ENCODE assay signal across 1 cellular context in the genomic region with DNA sequence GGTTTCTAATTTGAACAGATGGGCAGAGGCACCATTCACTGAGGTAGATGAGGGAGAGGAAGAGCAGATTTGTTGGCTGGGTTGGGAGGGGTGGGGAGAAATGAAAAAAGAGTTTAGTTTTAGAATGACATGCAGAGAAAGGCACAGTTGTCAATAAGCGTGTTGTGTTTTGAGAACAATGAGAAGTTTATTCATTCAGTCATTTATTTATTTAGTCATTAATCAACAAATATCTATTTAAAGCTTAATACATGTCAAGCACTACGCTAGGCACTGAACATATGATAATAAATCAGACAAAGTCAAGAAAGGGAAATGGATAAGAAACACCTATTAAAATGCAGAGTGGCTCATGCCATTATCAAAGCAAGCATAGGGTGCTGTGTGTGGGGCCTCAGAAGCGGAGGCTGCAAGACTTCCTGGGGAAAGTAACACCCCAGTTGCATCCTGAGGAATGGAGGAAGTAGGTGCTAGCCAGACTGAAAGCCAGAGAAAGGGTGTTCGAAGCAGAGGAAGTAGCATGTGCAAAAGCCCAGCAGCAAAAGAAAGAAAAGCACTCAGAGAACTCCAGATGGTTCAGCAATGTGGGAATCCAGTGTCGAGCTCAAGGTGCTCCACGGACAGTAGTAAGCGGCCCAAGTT.
TF ChIP-seq lines count a peak whose summit lies in the region.

No MANE protein-coding gene starts in this region.

TF ChIP-seq in K562, 482 proteins besides CTCF, POLR2A, EP300 and RAD21:
- TF ChIP-seq, protein P1, sequence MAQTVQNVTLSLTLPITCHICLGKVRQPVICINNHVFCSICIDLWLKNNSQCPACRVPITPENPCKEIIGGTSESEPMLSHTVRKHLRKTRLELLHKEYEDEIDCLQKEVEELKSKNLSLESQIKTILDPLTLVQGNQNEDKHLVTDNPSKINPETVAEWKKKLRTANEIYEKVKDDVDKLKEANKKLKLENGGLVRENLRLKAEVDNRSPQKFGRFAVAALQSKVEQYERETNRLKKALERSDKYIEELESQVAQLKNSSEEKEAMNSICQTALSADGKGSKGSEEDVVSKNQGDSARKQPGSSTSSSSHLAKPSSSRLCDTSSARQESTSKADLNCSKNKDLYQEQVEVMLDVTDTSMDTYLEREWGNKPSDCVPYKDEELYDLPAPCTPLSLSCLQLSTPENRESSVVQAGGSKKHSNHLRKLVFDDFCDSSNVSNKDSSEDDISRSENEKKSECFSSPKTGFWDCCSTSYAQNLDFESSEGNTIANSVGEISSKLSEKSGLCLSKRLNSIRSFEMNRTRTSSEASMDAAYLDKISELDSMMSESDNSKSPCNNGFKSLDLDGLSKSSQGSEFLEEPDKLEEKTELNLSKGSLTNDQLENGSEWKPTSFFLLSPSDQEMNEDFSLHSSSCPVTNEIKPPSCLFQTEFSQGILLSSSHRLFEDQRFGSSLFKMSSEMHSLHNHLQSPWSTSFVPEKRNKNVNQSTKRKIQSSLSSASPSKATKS (CRISPR knock-in tag; IDR thresholded peaks at IDR 0.05): no peak
- TF ChIP-seq, protein P2, sequence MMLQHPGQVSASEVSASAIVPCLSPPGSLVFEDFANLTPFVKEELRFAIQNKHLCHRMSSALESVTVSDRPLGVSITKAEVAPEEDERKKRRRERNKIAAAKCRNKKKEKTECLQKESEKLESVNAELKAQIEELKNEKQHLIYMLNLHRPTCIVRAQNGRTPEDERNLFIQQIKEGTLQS (IDR thresholded peaks at IDR 0.05): no peak
- TF ChIP-seq, protein P2 (CRISPR knock-in tag; conservative IDR thresholded peaks at IDR 0.05): no peak
- TF ChIP-seq, protein P3, sequence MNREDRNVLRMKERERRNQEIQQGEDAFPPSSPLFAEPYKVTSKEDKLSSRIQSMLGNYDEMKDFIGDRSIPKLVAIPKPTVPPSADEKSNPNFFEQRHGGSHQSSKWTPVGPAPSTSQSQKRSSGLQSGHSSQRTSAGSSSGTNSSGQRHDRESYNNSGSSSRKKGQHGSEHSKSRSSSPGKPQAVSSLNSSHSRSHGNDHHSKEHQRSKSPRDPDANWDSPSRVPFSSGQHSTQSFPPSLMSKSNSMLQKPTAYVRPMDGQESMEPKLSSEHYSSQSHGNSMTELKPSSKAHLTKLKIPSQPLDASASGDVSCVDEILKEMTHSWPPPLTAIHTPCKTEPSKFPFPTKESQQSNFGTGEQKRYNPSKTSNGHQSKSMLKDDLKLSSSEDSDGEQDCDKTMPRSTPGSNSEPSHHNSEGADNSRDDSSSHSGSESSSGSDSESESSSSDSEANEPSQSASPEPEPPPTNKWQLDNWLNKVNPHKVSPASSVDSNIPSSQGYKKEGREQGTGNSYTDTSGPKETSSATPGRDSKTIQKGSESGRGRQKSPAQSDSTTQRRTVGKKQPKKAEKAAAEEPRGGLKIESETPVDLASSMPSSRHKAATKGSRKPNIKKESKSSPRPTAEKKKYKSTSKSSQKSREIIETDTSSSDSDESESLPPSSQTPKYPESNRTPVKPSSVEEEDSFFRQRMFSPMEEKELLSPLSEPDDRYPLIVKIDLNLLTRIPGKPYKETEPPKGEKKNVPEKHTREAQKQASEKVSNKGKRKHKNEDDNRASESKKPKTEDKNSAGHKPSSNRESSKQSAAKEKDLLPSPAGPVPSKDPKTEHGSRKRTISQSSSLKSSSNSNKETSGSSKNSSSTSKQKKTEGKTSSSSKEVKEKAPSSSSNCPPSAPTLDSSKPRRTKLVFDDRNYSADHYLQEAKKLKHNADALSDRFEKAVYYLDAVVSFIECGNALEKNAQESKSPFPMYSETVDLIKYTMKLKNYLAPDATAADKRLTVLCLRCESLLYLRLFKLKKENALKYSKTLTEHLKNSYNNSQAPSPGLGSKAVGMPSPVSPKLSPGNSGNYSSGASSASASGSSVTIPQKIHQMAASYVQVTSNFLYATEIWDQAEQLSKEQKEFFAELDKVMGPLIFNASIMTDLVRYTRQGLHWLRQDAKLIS (CRISPR knock-in tag; IDR thresholded peaks at IDR 0.05): no peak
- TF ChIP-seq CREM (IDR thresholded peaks at IDR 0.05; ENCODE audit: low read depth) (no peak), RFX1 (IDR thresholded peaks at IDR 0.05) (no peak), ZNF408 (CRISPR knock-in tag; IDR thresholded peaks at IDR 0.05; ENCODE audit: low read depth) (no peak), RBBP5 (IDR thresholded peaks at IDR 0.05; ENCODE audit: borderline replicate concordance, insufficient read depth, low read length, poor library complexity, severe bottlenecking) (no peak)
- TF ChIP-seq, protein P4, sequence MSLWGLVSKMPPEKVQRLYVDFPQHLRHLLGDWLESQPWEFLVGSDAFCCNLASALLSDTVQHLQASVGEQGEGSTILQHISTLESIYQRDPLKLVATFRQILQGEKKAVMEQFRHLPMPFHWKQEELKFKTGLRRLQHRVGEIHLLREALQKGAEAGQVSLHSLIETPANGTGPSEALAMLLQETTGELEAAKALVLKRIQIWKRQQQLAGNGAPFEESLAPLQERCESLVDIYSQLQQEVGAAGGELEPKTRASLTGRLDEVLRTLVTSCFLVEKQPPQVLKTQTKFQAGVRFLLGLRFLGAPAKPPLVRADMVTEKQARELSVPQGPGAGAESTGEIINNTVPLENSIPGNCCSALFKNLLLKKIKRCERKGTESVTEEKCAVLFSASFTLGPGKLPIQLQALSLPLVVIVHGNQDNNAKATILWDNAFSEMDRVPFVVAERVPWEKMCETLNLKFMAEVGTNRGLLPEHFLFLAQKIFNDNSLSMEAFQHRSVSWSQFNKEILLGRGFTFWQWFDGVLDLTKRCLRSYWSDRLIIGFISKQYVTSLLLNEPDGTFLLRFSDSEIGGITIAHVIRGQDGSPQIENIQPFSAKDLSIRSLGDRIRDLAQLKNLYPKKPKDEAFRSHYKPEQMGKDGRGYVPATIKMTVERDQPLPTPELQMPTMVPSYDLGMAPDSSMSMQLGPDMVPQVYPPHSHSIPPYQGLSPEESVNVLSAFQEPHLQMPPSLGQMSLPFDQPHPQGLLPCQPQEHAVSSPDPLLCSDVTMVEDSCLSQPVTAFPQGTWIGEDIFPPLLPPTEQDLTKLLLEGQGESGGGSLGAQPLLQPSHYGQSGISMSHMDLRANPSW (CRISPR knock-in tag; IDR thresholded peaks at IDR 0.05): no peak
